Comparison of ENCODE assay signal across 23 cellular contexts in the genomic region with DNA sequence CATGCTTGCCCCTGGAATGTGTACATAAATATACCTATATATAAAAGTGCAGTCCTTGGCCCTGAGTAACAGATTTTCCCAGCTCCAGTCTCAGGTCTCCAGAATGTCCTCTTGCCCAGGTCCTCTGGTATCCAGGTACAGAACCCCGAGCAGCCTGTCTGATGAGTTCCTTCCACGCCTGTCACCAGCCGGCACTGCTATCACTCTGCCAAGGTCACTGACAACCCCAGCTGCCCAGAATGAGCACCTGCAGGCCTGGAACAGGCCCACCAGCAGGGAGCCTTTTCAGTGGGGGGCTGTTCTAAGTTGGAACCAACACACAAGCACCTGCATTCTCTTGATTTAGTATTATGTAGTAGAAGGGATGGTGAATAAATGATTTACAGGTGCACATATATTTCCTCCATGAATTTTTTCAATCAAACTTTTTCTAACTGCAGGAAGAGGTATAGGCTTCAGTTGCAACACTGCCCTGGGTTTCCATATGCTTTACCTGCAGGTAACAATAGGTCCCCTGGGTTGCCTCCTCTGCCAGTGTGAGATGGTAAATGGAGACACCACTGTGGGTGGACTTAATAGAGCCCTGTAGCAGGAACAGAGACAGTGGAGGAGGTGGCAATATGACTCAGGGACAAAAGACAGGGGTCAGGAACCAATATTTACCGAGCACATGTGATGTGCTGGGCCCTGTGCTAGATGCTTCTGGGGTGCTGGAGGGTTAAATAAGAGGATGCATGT.
"Had no signal": no experiment of that assay in that cellular context is flagged by ENCODE, and none has a peak within 500 bp of the region (broad histone marks: within the 10 kb centered on the region; RNA-seq: fewer than 3 reads in every experiment).

No MANE protein-coding gene starts in this region.

- H3K27ac ChIP-seq: brain microvascular endothelial cell, coronary artery, esophagus muscularis mucosa, lower lobe of right lung, sigmoid colon, uterus had no signal

- H3K4me3 ChIP-seq: coronary artery, esophagus muscularis mucosa, lower lobe of right lung, mucosa of descending colon, sigmoid colon, smooth muscle cell, uterus had no signal

- H3K9me3 ChIP-seq: esophagus muscularis mucosa, lower lobe of right lung, mucosa of descending colon, sigmoid colon, uterus had no signal

- H3K4me1 ChIP-seq: uterus had no signal

- H3K4me1 Mint-ChIP-seq: naive B cell; stimulated activated memory B cell treated with anti-CD40 and anti-IgM and Interleukin-4, amounts not matched to agents 10 μg/mL and 1 μg/mL and 100 μg/mL, for 72 hours had no signal

- H3K9me3 Mint-ChIP-seq: stimulated activated memory B cell treated with anti-CD40 and anti-IgM and Interleukin-4, amounts not matched to agents 10 μg/mL and 1 μg/mL and 100 μg/mL, for 72 hours; T-helper 2 cell treated with Interferon-gamma antibody and Interleukin-4, amounts not matched to agents 5 μg/mL and 100 μg/mL, for 36 hours had no signal

- H3K27me3 ChIP-seq: brain microvascular endothelial cell, esophagus muscularis mucosa, sigmoid colon, uterus had no signal

- DNase-seq: activated CD4-positive, alpha-beta T cell treated with anti-CD3 and anti-CD28 coated beads for 1 hour; activated CD4-positive, alpha-beta T cell treated with anti-CD3 and anti-CD28 coated beads, Interleukin-2, amount 50 U/mL, for 1 hour; activated CD8-positive, alpha-beta T cell treated with anti-CD3 and anti-CD28 coated beads, Interleukin-2, amount 10 ng/mL, durations not matched to agents 7 days and 5 days; activated gamma-delta T cell treated with Interleukin-2 at 50 U/mL for 16 hours; activated T-cell treated with anti-CD3 and anti-CD28 coated beads, Interleukin-2, amount 50 U/mL, for 1 hour; aorta; brain microvascular endothelial cell; central memory CD4-positive, alpha-beta T cell; glutamatergic neuron; lower lobe of right lung; mesendoderm; mucosa of descending colon; naive B cell; occipital lobe; sigmoid colon; stimulated activated CD4-positive, alpha-beta T cell treated with anti-CD3 and anti-CD28 coated beads, Interleukin-15, amount 100 ng/mL, for 24 hours; uterus had no signal

- H3K36me3 Mint-ChIP-seq: activated naive CD4-positive, alpha-beta T cell treated with anti-CD3 and anti-CD28 coated beads, Interleukin-2, amount 50 U/mL, for 72 hours; naive B cell; stimulated activated memory B cell treated with anti-CD40 and anti-IgM and Interleukin-4, amounts not matched to agents 10 μg/mL and 1 μg/mL and 100 μg/mL, for 72 hours had no signal

- H3K36me3 ChIP-seq: brain microvascular endothelial cell, esophagus muscularis mucosa, lower lobe of right lung, sigmoid colon, uterus had no signal

- H3K4me2 ChIP-seq: smooth muscle cell had no signal

- H3K4me3 Mint-ChIP-seq: activated CD8-positive, alpha-beta T cell treated with anti-CD3 and anti-CD28 coated beads, Interleukin-2, amount 10 ng/mL, durations not matched to agents 7 days and 5 days; naive B cell; stimulated activated memory B cell treated with anti-CD40 and anti-IgM and Interleukin-4, amounts not matched to agents 10 μg/mL and 1 μg/mL and 100 μg/mL, for 72 hours; T-helper 2 cell treated with Interferon-gamma antibody and Interleukin-4, amounts not matched to agents 5 μg/mL and 100 μg/mL, for 36 hours had no signal

- H3K27ac Mint-ChIP-seq: activated CD8-positive, alpha-beta T cell treated with anti-CD3 and anti-CD28 coated beads, Interleukin-2, amount 10 ng/mL, durations not matched to agents 7 days and 5 days; activated naive CD4-positive, alpha-beta T cell treated with anti-CD3 and anti-CD28 coated beads, Interleukin-2, amount 50 U/mL, for 72 hours; naive B cell; stimulated activated memory B cell treated with anti-CD40 and anti-IgM and Interleukin-4, amounts not matched to agents 10 μg/mL and 1 μg/mL and 100 μg/mL, for 72 hours; T-helper 2 cell treated with Interferon-gamma antibody and Interleukin-4, amounts not matched to agents 5 μg/mL and 100 μg/mL, for 36 hours had no signal

- ATAC-seq: activated CD8-positive, alpha-beta T cell treated with anti-CD3 and anti-CD28 coated beads, Interleukin-2, amount 10 ng/mL, durations not matched to agents 7 days and 5 days; activated naive CD4-positive, alpha-beta T cell treated with anti-CD3 and anti-CD28 coated beads, Interleukin-2, amount 50 U/mL, for 72 hours; mucosa of descending colon; stimulated activated memory B cell treated with anti-CD40 and anti-IgM and Interleukin-4, amounts not matched to agents 10 μg/mL and 1 μg/mL and 100 μg/mL, for 72 hours had no signal
